10 cellular contexts compared by ENCODE assay signal in genomic region chr12:62919827-62920226, GRCh38.
DNase-seq lines count a peak whose midpoint lies in the region; ATAC-seq and TF ChIP-seq lines count a peak whose summit lies in the region.
"Had no signal": no experiment of that assay in that cellular context is flagged by ENCODE, and none has a peak within 500 bp of the region (broad histone marks: within the 10 kb centered on the region; RNA-seq: fewer than 3 reads in every experiment).

No MANE protein-coding gene starts in this region.

- peak; percentile 86 for DNase-seq in DMS 273 treated with DMSO at 0.1 percent for 48 hours (lab: John Stamatoyannopoulos, UW)
- peak; percentile 85 for DNase-seq in NCI-H2029 (lab: John Stamatoyannopoulos, UW)
- DNase-seq in astrocyte of the spinal cord (ENCODE audit: low read depth, low spot score), result peak; percentile 59
- DNase-seq in midbrain (lab: John Stamatoyannopoulos, UW), result peak; percentile 68
- no peak for DNase-seq in WERI-Rb-1
- DNase-seq in middle frontal gyrus (ENCODE audit: extremely low spot score, low spot score), result no peak
- DNase-seq: GDM1; stimulated activated CD4-positive, alpha-beta T cell treated with anti-CD3 and anti-CD28 coated beads, Interleukin-4, amount 100 ng/mL, for 24 hours had no signal

- peaks cover under 1% of the 10 kb centered on the region for H3K36me3 ChIP-seq in WERI-Rb-1

- TF ChIP-seq CTCF in astrocyte of the spinal cord (IDR thresholded peaks at IDR 0.05; ENCODE audit: low read depth, low read length), result no peak
- TF ChIP-seq CTCF in WERI-Rb-1 (IDR thresholded peaks at IDR 0.05; ENCODE audit: low read depth, low read length), result no peak

- ATAC-seq in GM19035 (IDR thresholded peaks at IDR 0.05; ENCODE audit: unreplicated experiment) (no peak), HG03439 (IDR thresholded peaks at IDR 0.05; ENCODE audit: unreplicated experiment) (no peak)

- in situ Hi-C loops in astrocyte of the spinal cord (cut with HindIII; ENCODE audit: low sequenced_read_pairs), result no loop called here

- no peaks in the 10 kb centered on the region for H3K27me3 ChIP-seq in WERI-Rb-1 (ENCODE audit: insufficient read depth, low read depth, severe bottlenecking)

- H3K9me3 ChIP-seq in WERI-Rb-1 (ENCODE audit: severe bottlenecking), result no peaks in the 10 kb centered on the region

- H3K27ac ChIP-seq in WERI-Rb-1, result no peak overlapping the region

- H3K4me3 ChIP-seq in astrocyte of the spinal cord (ENCODE audit: low read depth, low read length), result no peak overlapping the region
- no peak overlapping the region for H3K4me3 ChIP-seq in WERI-Rb-1 (ENCODE audit: low read depth, low read length)

Comparison
In these comparisons a context has a peak if more than half of its experiments do, and no peak if none do; other contexts are left out.
1. DNase-seq: peak in DMS 273 treated with DMSO at 0.1 percent for 48 hours (single experiment), NCI-H2029 (single experiment), astrocyte of the spinal cord (single experiment) and midbrain (single experiment); none in WERI-Rb-1 (single experiment) and middle frontal gyrus (single experiment).